In the genomic region with DNA sequence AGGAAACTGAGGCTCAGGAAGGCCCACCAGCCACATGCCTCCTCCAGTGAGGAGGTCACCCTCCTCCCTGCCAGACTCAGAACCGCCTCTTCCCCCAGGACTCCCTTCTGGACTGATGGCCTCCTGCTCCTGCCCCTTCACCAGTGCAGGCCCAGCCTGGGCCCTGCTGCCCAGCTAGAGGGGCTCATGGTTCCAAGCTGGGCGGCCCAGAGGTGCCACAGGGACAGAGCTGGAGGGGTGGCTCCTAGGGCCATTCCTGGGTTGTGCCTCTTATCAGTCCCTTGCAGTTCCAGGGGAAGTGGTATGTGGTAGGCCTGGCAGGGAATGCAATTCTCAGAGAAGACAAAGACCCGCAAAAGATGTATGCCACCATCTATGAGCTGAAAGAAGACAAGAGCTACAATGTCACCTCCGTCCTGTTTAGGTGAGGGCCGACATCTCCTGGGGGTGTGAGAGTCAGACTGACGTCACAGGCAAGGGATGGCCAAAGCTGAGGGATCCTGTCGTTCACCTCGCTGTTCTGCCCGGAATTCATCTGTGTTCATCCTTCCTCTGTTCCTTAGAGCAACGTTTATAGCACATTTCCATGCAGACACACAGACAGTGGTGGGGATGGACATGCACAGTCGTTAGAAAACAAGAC, we compare ENCODE assay signal across 19 cellular contexts. TPM values are rescaled to one million over a fixed set of nuclear protein-coding genes. Genes with fewer than 3 reads are reported as not detected.
A peak's percentile ranks its signal among the peaks of the same experiment; 100 is the strongest.
DNase-seq lines count a peak whose midpoint lies in the region; ATAC-seq and TF ChIP-seq lines count a peak whose summit lies in the region.
"Had no signal": no experiment of that assay in that cellular context is flagged by ENCODE, and none has a peak within 500 bp of the region (broad histone marks: within the 10 kb centered on the region; RNA-seq: fewer than 3 reads in every experiment).

No MANE protein-coding gene starts in this region.

- H3K36me3 Mint-ChIP-seq in stimulated activated effector memory CD8-positive, alpha-beta T cell treated with anti-CD3 and anti-CD28 coated beads, Interleukin-12 subunit alpha, Interleukin-12 subunit beta, amount 100 ng/mL, for 72 hours = no peaks in the 10 kb centered on the region
- no peaks in the 10 kb centered on the region for H3K36me3 Mint-ChIP-seq in activated CD4-positive, alpha-beta memory T cell treated with anti-CD3 and anti-CD28 coated beads for 36 hours

- H3K27me3 Mint-ChIP-seq in activated CD4-positive, alpha-beta memory T cell treated with anti-CD3 and anti-CD28 coated beads for 36 hours = no peaks in the 10 kb centered on the region
- H3K27me3 Mint-ChIP-seq: stimulated activated naive CD8-positive, alpha-beta T cell treated with anti-CD3 and anti-CD28 coated beads, Interleukin-15, Interleukin-2, amounts not matched to agents 100 ng/mL and 50 ng/mL, for 24 hours had no signal

- H3K4me3 ChIP-seq in Loucy (ENCODE audit: low read length, poor library complexity, severe bottlenecking) (no peak overlapping the region), WERI-Rb-1 (ENCODE audit: low read depth, low read length) (no peak overlapping the region)
- H3K4me3 ChIP-seq: BLaER1 treated with 17β-estradiol and CSF1 and Interleukin-3, amounts not matched to agents 10 nM and 100 nM; SK-N-MC had no signal

- POLR2A ChIA-PET in activated CD4-positive, alpha-beta memory T cell treated with anti-CD3 and anti-CD28 coated beads for 36 hours (lab: Charles Lee) = no interaction called here

- H3K4me3 Mint-ChIP-seq in stimulated activated effector memory CD8-positive, alpha-beta T cell treated with anti-CD3 and anti-CD28 coated beads, Interleukin-12 subunit alpha, Interleukin-12 subunit beta, amount 100 ng/mL, for 72 hours = no peak overlapping the region
- no peak overlapping the region for H3K4me3 Mint-ChIP-seq in activated CD4-positive, alpha-beta memory T cell treated with anti-CD3 and anti-CD28 coated beads for 36 hours
- H3K4me3 Mint-ChIP-seq: stimulated activated naive CD8-positive, alpha-beta T cell treated with anti-CD3 and anti-CD28 coated beads, Interleukin-15, Interleukin-2, amounts not matched to agents 100 ng/mL and 50 ng/mL, for 24 hours had no signal

- H3K4me2 ChIP-seq in Loucy (ENCODE audit: low read depth, low read length, poor library complexity, severe bottlenecking) = no peak overlapping the region
- H3K4me2 ChIP-seq: BLaER1 treated with 17β-estradiol and CSF1 and Interleukin-3, amounts not matched to agents 10 nM and 100 nM had no signal

- no peaks in the 10 kb centered on the region for H3K36me3 ChIP-seq in Loucy (ENCODE audit: insufficient read depth, low read length)
- no peaks in the 10 kb centered on the region for H3K36me3 ChIP-seq in WERI-Rb-1
- H3K36me3 ChIP-seq: BLaER1 treated with 17β-estradiol and CSF1 and Interleukin-3, amounts not matched to agents 10 nM and 100 nM; pancreas; vagina had no signal

- no peaks in the 10 kb centered on the region for H3K9me2 ChIP-seq in Loucy (replicated peaks; ENCODE audit: low read depth, low read length)

- H2AFZ ChIP-seq in Loucy (ENCODE audit: low read length) = peak overlapping the region; percentile 58

- H3K27ac ChIP-seq in WERI-Rb-1 = peak overlapping the region; percentile 67
- H3K27ac ChIP-seq: BLaER1 treated with 17β-estradiol and CSF1 and Interleukin-3, amounts not matched to agents 10 nM and 100 nM; SK-N-MC had no signal

- H3F3A ChIP-seq in Loucy (ENCODE audit: low read depth) = no peaks in the 10 kb centered on the region

- H4K20me1 ChIP-seq in Loucy (ENCODE audit: insufficient read depth, low read length, poor library complexity, severe bottlenecking) = no peaks in the 10 kb centered on the region
- H4K20me1 ChIP-seq: BLaER1 treated with 17β-estradiol and CSF1 and Interleukin-3, amounts not matched to agents 10 nM and 100 nM had no signal

- H3K9me3 ChIP-seq in Loucy (ENCODE audit: insufficient read depth, low read depth, low read length) = no peaks in the 10 kb centered on the region
- H3K9me3 ChIP-seq in WERI-Rb-1 (ENCODE audit: severe bottlenecking) = no peaks in the 10 kb centered on the region
- H3K9me3 ChIP-seq: BLaER1 treated with 17β-estradiol and CSF1 and Interleukin-3, amounts not matched to agents 10 nM and 100 nM; pancreas; vagina had no signal

- DNase-seq in WERI-Rb-1 = no peak
- peak; percentile 6 for DNase-seq in left ventricle myocardium superior
- no peak for DNase-seq in stimulated activated effector memory CD8-positive, alpha-beta T cell treated with anti-CD3 and anti-CD28 coated beads, Interleukin-12 subunit alpha, Interleukin-12 subunit beta, amount 100 ng/mL, for 72 hours (ENCODE audit: low spot score in 2 of 2)
- DNase-seq in activated CD4-positive, alpha-beta memory T cell treated with anti-CD3 and anti-CD28 coated beads for 36 hours = no peak
- DNase-seq in activated gamma-delta T cell treated with Interleukin-2 at 50 U/mL for 16 hours = no peak
- DNase-seq: activated CD4-positive, CD25-positive, alpha-beta regulatory T cell; DMS79; midbrain; NCI-H1417 treated with DMSO at 0.1 percent for 48 hours; NCI-H2227 treated with DMSO at 0.1 percent for 48 hours had no signal

- intact Hi-C loops in left ventricle myocardium superior (cut with micrococcal nuclease) = no loop called here
- intact Hi-C loops in activated CD4-positive, alpha-beta memory T cell treated with anti-CD3 and anti-CD28 coated beads for 36 hours (cut with micrococcal nuclease) = no loop called here

- no peak for TF ChIP-seq CTCF in Loucy (conservative IDR thresholded peaks at IDR 0.05; ENCODE audit: low read length)
- TF ChIP-seq CTCF in WERI-Rb-1 (IDR thresholded peaks at IDR 0.05; ENCODE audit: low read depth, low read length) = no peak

- H3K4me1 Mint-ChIP-seq in stimulated activated effector memory CD8-positive, alpha-beta T cell treated with anti-CD3 and anti-CD28 coated beads, Interleukin-12 subunit alpha, Interleukin-12 subunit beta, amount 100 ng/mL, for 72 hours = peaks cover 13% of the 10 kb centered on the region
- no peaks in the 10 kb centered on the region for H3K4me1 Mint-ChIP-seq in activated CD4-positive, alpha-beta memory T cell treated with anti-CD3 and anti-CD28 coated beads for 36 hours (ENCODE audit: low read depth)

- H3K9me3 Mint-ChIP-seq in stimulated activated effector memory CD8-positive, alpha-beta T cell treated with anti-CD3 and anti-CD28 coated beads, Interleukin-12 subunit alpha, Interleukin-12 subunit beta, amount 100 ng/mL, for 72 hours = no peaks in the 10 kb centered on the region
- H3K9me3 Mint-ChIP-seq in activated CD4-positive, alpha-beta memory T cell treated with anti-CD3 and anti-CD28 coated beads for 36 hours = no peaks in the 10 kb centered on the region
- H3K9me3 Mint-ChIP-seq: stimulated activated naive CD8-positive, alpha-beta T cell treated with anti-CD3 and anti-CD28 coated beads, Interleukin-15, Interleukin-2, amounts not matched to agents 100 ng/mL and 50 ng/mL, for 24 hours had no signal

- CTCF ChIA-PET in activated CD4-positive, alpha-beta memory T cell treated with anti-CD3 and anti-CD28 coated beads for 36 hours (lab: Charles Lee) = interaction anchor here (1.5 kb wide), 2 partner anchors 33 to 34 kb away, joined by 4 to 6 read pairs; no protein-coding TSS in a partner anchor

- H3K27ac Mint-ChIP-seq in stimulated activated effector memory CD8-positive, alpha-beta T cell treated with anti-CD3 and anti-CD28 coated beads, Interleukin-12 subunit alpha, Interleukin-12 subunit beta, amount 100 ng/mL, for 72 hours = peak overlapping the region; percentile 67
- H3K27ac Mint-ChIP-seq in activated CD4-positive, alpha-beta memory T cell treated with anti-CD3 and anti-CD28 coated beads for 36 hours = no peak overlapping the region

- no peak overlapping the region for H3K9ac ChIP-seq in Loucy (ENCODE audit: low read depth, low read length, poor library complexity, severe bottlenecking)
- H3K9ac ChIP-seq: BLaER1 treated with 17β-estradiol and CSF1 and Interleukin-3, amounts not matched to agents 10 nM and 100 nM had no signal

- no peaks in the 10 kb centered on the region for H3K79me2 ChIP-seq in Loucy (ENCODE audit: insufficient read depth, low read length)

- ATAC-seq in left ventricle myocardium superior = peak; percentile 7
- no peak for ATAC-seq in stimulated activated effector memory CD8-positive, alpha-beta T cell treated with anti-CD3 and anti-CD28 coated beads, Interleukin-12 subunit alpha, Interleukin-12 subunit beta, amount 100 ng/mL, for 72 hours
- no peak for ATAC-seq in GM21717 (IDR thresholded peaks at IDR 0.05; ENCODE audit: unreplicated experiment)

- H3K27me3 ChIP-seq in Loucy (ENCODE audit: insufficient read depth, low read length, poor library complexity, severe bottlenecking) (no peaks in the 10 kb centered on the region), WERI-Rb-1 (ENCODE audit: insufficient read depth, low read depth, severe bottlenecking) (no peaks in the 10 kb centered on the region)
- H3K27me3 ChIP-seq: BLaER1 treated with 17β-estradiol and CSF1 and Interleukin-3, amounts not matched to agents 10 nM and 100 nM; pancreas; vagina had no signal

- peaks cover 5% of the 10 kb centered on the region for H3K4me1 ChIP-seq in Loucy (ENCODE audit: insufficient read depth, low read length, poor library complexity, severe bottlenecking)

RNA-seq across cellular contexts. Expression of a gene that starts 0.8 kb away (rescaled TPM):
- total RNA-seq in left ventricle myocardium superior = 0.32 TPM
- not detected for total RNA-seq in activated CD4-positive, alpha-beta memory T cell treated with anti-CD3 and anti-CD28 coated beads for 36 hours
- total RNA-seq: cerebellum, glomerular endothelial cell had no signal

RNA-seq across cellular contexts. Expression of a gene that starts 10.0 kb away (rescaled TPM):
- total RNA-seq in left ventricle myocardium superior = 41.7 TPM
- 10 to 100 TPM; 86.9 to 90.1 TPM for total RNA-seq in activated CD4-positive, alpha-beta memory T cell treated with anti-CD3 and anti-CD28 coated beads for 36 hours

RNA-seq across cellular contexts. Expression of a gene that starts 22.5 kb away (rescaled TPM):
- total RNA-seq in left ventricle myocardium superior = 157 TPM
- 10 to 100 TPM; 43.4 to 43.6 TPM for total RNA-seq in activated CD4-positive, alpha-beta memory T cell treated with anti-CD3 and anti-CD28 coated beads for 36 hours

RNA-seq across cellular contexts. Expression of a gene that starts 41.3 kb away (rescaled TPM):
- total RNA-seq in left ventricle myocardium superior = 76.6 TPM
- total RNA-seq in activated CD4-positive, alpha-beta memory T cell treated with anti-CD3 and anti-CD28 coated beads for 36 hours = 100 to 1,000 TPM in 1 of 2 experiments, 10 to 100 TPM in 1; 95.4 to 105 TPM

RNA-seq across cellular contexts. Expression of a gene that starts 53.1 kb away (rescaled TPM):
- total RNA-seq in left ventricle myocardium superior = 5.4 TPM
- 1 to 10 TPM in 1 of 2 experiments, under 1 TPM in 1; 0.63 to 1.1 TPM for total RNA-seq in activated CD4-positive, alpha-beta memory T cell treated with anti-CD3 and anti-CD28 coated beads for 36 hours
